10 cellular contexts compared by ENCODE assay signal in the genomic region with DNA sequence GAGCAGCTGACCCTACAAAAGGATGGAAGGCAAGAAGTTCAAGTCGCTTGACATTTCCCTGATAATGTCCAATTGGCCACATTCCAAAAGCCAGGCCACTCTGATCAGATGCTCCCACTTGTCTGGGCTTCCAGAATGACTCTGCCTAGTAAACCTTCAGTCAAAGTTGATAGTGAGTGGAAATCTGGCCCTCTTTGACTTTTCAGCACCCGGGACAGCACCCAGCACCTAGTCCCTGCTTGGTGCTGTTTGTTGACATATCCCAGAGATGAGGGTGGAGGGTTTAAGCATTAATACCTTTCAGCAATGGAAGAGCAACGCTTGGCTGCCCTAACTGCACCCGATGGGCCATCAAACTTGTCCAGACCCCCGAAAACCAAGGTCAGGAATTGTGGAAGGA.
DNase-seq lines count a peak whose midpoint lies in the region; TF ChIP-seq lines count a peak whose summit lies in the region.
"Had no signal": no experiment of that assay in that cellular context is flagged by ENCODE, and none has a peak within 500 bp of the region (broad histone marks: within the 10 kb centered on the region; RNA-seq: fewer than 3 reads in every experiment).

No MANE protein-coding gene starts in this region.

- intact Hi-C loops in vagina (cut with DNase I), result no loop called here

- no peak overlapping the region for H3K4me3 Mint-ChIP-seq in progenitor cell of endocrine pancreas (ENCODE audit: low read depth)

- peaks cover 32% of the 10 kb centered on the region for H3K27me3 Mint-ChIP-seq in progenitor cell of endocrine pancreas

- DNase-seq in activated naive CD4-positive, alpha-beta T cell treated with Interleukin-2 at 50 U/mL for 16 hours, result peak; percentile 4
- DNase-seq in activated naive CD4-positive, alpha-beta T cell (lab: John Stamatoyannopoulos, UW), result no peak
- DNase-seq in NCI-H69 (lab: John Stamatoyannopoulos, UW) (peak; percentile 10), cardiac fibroblast (ENCODE audit: low read depth in 2 of 2) (peak; percentile 5 to 7), progenitor cell of endocrine pancreas (ENCODE audit: low spot score, unreplicated experiment) (peak; percentile 52), vagina (ENCODE audit: extremely low spot score in 2 of 2) (no peak), NOMO-1 treated with DMSO at 0.1 percent for 48 hours (lab: John Stamatoyannopoulos, UW; ENCODE audit: unreplicated experiment) (no peak)
- DNase-seq in central memory CD4-positive, alpha-beta T cell, result no peak
- DNase-seq: NCI-H82 had no signal

- H3K27me3 ChIP-seq in vagina, result no peaks in the 10 kb centered on the region

- no peaks in the 10 kb centered on the region for H3K4me1 ChIP-seq in vagina
- H3K4me1 ChIP-seq: BLaER1 treated with 17β-estradiol and CSF1 and Interleukin-3, amounts not matched to agents 10 nM and 100 nM had no signal

- no peaks in the 10 kb centered on the region for H3K4me1 Mint-ChIP-seq in progenitor cell of endocrine pancreas (ENCODE audit: low read depth)

- H3K36me3 ChIP-seq in vagina, result no peaks in the 10 kb centered on the region
- H3K36me3 ChIP-seq: BLaER1 treated with 17β-estradiol and CSF1 and Interleukin-3, amounts not matched to agents 10 nM and 100 nM had no signal

- H3K27ac Mint-ChIP-seq in progenitor cell of endocrine pancreas, result no peak overlapping the region

- no peak for TF ChIP-seq POLR2A in vagina (IDR thresholded peaks at IDR 0.05)

- H3K4me3 ChIP-seq in cardiac fibroblast (replicated peaks in 1 of 2; ENCODE audit: low read depth in 2 of 2, low read length in 2 of 2), result no peak overlapping the region
- H3K4me3 ChIP-seq in vagina, result no peak overlapping the region
- H3K4me3 ChIP-seq: BLaER1 treated with 17β-estradiol and CSF1 and Interleukin-3, amounts not matched to agents 10 nM and 100 nM had no signal

- H3K9me3 Mint-ChIP-seq in progenitor cell of endocrine pancreas (ENCODE audit: low read depth), result no peaks in the 10 kb centered on the region

- H3K9me3 ChIP-seq in vagina, result no peaks in the 10 kb centered on the region
- H3K9me3 ChIP-seq: BLaER1 treated with 17β-estradiol and CSF1 and Interleukin-3, amounts not matched to agents 10 nM and 100 nM had no signal

- TF ChIP-seq CTCF in cardiac fibroblast (IDR thresholded peaks at IDR 0.05; ENCODE audit: low read depth, low read length), result no peak
- TF ChIP-seq CTCF in progenitor cell of endocrine pancreas (IDR thresholded peaks at IDR 0.05; ENCODE audit: unreplicated experiment), result no peak
- TF ChIP-seq CTCF in vagina (IDR thresholded peaks at IDR 0.05), result no peak

- H3K27ac ChIP-seq in vagina, result no peak overlapping the region
- H3K27ac ChIP-seq: BLaER1 treated with 17β-estradiol and CSF1 and Interleukin-3, amounts not matched to agents 10 nM and 100 nM had no signal

- no peaks in the 10 kb centered on the region for H3K36me3 Mint-ChIP-seq in progenitor cell of endocrine pancreas (ENCODE audit: insufficient read depth)

Comparison
In these comparisons a context has a peak if more than half of its experiments do, and no peak if none do; other contexts are left out.
1. DNase-seq: peak in activated naive CD4-positive, alpha-beta T cell treated with Interleukin-2 at 50 U/mL for 16 hours (single experiment), NCI-H69 (single experiment), cardiac fibroblast (2 of 2) and progenitor cell of endocrine pancreas (single experiment); none in activated naive CD4-positive, alpha-beta T cell (0 of 4), vagina (0 of 2), NOMO-1 treated with DMSO at 0.1 percent for 48 hours (single experiment) and central memory CD4-positive, alpha-beta T cell (single experiment).